1 cellular context compared by ENCODE assay signal in the genomic region with DNA sequence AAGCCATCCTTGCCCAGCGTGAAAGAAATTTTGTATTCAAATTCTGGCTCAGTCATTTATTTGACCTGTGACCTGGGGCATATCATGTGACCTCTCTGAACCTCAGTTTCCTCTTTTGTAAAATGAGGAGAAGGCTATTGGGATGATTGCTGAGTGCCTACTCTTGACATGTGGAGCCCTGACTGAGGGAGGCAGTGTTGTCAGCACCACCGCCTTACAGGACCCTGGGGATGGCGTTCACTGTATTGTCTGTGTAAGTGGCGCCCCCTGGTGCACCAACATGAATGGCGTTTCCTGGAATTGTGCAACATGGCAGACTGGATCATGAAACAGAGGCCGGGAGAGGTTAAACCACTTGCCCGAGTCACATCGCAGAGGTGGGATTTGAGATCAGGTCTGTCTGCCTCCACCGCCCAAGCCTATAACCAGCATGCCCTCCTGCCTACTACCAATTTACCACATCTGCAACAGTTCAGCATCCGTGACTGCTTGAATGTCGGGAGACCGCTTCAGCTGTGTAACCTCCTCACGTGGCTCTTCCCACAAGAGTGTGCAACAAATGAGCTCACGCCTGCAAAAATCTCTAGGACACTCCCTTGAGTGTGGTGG.
A peak's percentile ranks its signal among the peaks of the same experiment; 100 is the strongest.
TF ChIP-seq lines count a peak whose summit lies in the region.

No MANE protein-coding gene starts in this region.

TF ChIP-seq in HepG2, 621 proteins besides CTCF, POLR2A, EP300 and RAD21 (continued from another document and continues in another):
- TF ChIP-seq CBFB (CRISPR knock-in tag; IDR thresholded peaks at IDR 0.05) = 0 out of 2 replicates have a peak, but pooled peaks have one; percentile 27
- TF ChIP-seq, protein P1, sequence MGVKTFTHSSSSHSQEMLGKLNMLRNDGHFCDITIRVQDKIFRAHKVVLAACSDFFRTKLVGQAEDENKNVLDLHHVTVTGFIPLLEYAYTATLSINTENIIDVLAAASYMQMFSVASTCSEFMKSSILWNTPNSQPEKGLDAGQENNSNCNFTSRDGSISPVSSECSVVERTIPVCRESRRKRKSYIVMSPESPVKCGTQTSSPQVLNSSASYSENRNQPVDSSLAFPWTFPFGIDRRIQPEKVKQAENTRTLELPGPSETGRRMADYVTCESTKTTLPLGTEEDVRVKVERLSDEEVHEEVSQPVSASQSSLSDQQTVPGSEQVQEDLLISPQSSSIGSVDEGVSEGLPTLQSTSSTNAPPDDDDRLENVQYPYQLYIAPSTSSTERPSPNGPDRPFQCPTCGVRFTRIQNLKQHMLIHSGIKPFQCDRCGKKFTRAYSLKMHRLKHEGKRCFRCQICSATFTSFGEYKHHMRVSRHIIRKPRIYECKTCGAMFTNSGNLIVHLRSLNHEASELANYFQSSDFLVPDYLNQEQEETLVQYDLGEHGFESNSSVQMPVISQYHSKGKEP (CRISPR knock-in tag; IDR thresholded peaks at IDR 0.05) = no peak
- no peak for TF ChIP-seq U2AF1 (optimal IDR thresholded peaks at IDR 0.05; ENCODE audit: low read depth, low read length)
- TF ChIP-seq LCORL (IDR thresholded peaks at IDR 0.05) = no peak
- peak; percentile 63; the same call in 1 of the 2 replicates for TF ChIP-seq LCORL (CRISPR knock-in tag; IDR thresholded peaks at IDR 0.05)
- peak; percentile 66; the same call in 1 of the 2 replicates for TF ChIP-seq MIXL1 (CRISPR knock-in tag; IDR thresholded peaks at IDR 0.05)
- TF ChIP-seq, protein P2, sequence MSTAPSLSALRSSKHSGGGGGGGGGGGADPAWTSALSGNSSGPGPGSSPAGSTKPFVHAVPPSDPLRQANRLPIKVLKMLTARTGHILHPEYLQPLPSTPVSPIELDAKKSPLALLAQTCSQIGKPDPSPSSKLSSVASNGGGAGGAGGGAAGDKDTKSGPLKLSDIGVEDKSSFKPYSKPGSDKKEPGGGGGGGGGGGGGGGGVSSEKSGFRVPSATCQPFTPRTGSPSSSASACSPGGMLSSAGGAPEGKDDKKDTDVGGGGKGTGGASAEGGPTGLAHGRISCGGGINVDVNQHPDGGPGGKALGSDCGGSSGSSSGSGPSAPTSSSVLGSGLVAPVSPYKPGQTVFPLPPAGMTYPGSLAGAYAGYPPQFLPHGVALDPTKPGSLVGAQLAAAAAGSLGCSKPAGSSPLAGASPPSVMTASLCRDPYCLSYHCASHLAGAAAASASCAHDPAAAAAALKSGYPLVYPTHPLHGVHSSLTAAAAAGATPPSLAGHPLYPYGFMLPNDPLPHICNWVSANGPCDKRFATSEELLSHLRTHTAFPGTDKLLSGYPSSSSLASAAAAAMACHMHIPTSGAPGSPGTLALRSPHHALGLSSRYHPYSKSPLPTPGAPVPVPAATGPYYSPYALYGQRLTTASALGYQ (CRISPR knock-in tag; IDR thresholded peaks at IDR 0.05) = no peak
- TF ChIP-seq, protein P3, sequence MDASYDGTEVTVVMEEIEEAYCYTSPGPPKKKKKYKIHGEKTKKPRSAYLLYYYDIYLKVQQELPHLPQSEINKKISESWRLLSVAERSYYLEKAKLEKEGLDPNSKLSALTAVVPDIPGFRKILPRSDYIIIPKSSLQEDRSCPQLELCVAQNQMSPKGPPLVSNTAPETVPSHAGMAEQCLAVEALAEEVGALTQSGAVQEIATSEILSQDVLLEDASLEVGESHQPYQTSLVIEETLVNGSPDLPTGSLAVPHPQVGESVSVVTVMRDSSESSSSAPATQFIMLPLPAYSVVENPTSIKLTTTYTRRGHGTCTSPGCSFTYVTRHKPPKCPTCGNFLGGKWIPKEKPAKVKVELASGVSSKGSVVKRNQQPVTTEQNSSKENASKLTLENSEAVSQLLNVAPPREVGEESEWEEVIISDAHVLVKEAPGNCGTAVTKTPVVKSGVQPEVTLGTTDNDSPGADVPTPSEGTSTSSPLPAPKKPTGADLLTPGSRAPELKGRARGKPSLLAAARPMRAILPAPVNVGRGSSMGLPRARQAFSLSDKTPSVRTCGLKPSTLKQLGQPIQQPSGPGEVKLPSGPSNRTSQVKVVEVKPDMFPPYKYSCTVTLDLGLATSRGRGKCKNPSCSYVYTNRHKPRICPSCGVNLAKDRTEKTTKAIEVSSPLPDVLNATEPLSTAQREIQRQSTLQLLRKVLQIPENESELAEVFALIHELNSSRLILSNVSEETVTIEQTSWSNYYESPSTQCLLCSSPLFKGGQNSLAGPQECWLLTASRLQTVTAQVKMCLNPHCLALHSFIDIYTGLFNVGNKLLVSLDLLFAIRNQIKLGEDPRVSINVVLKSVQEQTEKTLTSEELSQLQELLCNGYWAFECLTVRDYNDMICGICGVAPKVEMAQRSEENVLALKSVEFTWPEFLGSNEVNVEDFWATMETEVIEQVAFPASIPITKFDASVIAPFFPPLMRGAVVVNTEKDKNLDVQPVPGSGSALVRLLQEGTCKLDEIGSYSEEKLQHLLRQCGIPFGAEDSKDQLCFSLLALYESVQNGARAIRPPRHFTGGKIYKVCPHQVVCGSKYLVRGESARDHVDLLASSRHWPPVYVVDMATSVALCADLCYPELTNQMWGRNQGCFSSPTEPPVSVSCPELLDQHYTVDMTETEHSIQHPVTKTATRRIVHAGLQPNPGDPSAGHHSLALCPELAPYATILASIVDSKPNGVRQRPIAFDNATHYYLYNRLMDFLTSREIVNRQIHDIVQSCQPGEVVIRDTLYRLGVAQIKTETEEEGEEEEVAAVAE (CRISPR knock-in tag; IDR thresholded peaks at IDR 0.05; ENCODE audit: borderline replicate concordance) = 0 out of 2 replicates have a peak, but pooled peaks have one; percentile 43
- TF ChIP-seq ZNF3 (CRISPR knock-in tag; IDR thresholded peaks at IDR 0.05) = peak; percentile 72; the same call in 1 of the 2 replicates
- no peak for TF ChIP-seq FOSL1 (CRISPR knock-in tag; IDR thresholded peaks at IDR 0.05; ENCODE audit: borderline replicate concordance)
- TF ChIP-seq, protein P4, sequence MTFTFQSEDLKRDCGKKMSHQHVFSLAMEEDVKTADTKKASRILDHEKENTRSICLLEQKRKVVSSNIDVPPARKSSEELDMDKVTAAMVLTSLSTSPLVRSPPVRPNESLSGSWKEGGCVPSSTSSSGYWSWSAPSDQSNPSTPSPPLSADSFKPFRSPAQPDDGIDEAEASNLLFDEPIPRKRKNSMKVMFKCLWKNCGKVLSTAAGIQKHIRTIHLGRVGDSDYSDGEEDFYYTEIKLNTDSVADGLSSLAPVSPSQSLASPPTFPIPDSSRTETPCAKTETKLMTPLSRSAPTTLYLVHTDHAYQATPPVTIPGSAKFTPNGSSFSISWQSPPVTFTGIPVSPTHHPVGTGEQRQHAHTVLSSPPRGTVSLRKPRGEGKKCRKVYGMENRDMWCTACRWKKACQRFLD (CRISPR knock-in tag; IDR thresholded peaks at IDR 0.05; ENCODE audit: borderline replicate concordance) = no peak
- TF ChIP-seq NAIF1 (CRISPR knock-in tag; IDR thresholded peaks at IDR 0.05; ENCODE audit: borderline replicate concordance) = no peak
- TF ChIP-seq, protein P5, sequence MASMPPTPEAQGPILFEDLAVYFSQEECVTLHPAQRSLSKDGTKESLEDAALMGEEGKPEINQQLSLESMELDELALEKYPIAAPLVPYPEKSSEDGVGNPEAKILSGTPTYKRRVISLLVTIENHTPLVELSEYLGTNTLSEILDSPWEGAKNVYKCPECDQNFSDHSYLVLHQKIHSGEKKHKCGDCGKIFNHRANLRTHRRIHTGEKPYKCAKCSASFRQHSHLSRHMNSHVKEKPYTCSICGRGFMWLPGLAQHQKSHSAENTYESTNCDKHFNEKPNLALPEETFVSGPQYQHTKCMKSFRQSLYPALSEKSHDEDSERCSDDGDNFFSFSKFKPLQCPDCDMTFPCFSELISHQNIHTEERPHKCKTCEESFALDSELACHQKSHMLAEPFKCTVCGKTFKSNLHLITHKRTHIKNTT (CRISPR knock-in tag; IDR thresholded peaks at IDR 0.05) = no peak
- no peak for TF ChIP-seq NFE2L2 (IDR thresholded peaks at IDR 0.05; ENCODE audit: low read length)
- TF ChIP-seq, protein P6, sequence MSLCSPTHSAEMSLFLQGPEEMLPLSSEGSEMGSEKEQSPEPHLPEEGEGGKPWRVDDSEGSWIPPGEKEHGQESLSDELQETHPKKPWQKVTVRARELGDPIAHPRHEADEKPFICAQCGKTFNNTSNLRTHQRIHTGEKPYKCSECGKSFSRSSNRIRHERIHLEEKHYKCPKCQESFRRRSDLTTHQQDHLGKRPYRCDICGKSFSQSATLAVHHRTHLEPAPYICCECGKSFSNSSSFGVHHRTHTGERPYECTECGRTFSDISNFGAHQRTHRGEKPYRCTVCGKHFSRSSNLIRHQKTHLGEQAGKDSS (CRISPR knock-in tag; IDR thresholded peaks at IDR 0.05; ENCODE audit: borderline replicate concordance, low read depth) = peak; percentile 71; the same call in 1 of the 2 replicates
- no peak for TF ChIP-seq SAFB2 (CRISPR knock-in tag; IDR thresholded peaks at IDR 0.05; ENCODE audit: borderline replicate concordance, low read depth)
- TF ChIP-seq, protein P7, sequence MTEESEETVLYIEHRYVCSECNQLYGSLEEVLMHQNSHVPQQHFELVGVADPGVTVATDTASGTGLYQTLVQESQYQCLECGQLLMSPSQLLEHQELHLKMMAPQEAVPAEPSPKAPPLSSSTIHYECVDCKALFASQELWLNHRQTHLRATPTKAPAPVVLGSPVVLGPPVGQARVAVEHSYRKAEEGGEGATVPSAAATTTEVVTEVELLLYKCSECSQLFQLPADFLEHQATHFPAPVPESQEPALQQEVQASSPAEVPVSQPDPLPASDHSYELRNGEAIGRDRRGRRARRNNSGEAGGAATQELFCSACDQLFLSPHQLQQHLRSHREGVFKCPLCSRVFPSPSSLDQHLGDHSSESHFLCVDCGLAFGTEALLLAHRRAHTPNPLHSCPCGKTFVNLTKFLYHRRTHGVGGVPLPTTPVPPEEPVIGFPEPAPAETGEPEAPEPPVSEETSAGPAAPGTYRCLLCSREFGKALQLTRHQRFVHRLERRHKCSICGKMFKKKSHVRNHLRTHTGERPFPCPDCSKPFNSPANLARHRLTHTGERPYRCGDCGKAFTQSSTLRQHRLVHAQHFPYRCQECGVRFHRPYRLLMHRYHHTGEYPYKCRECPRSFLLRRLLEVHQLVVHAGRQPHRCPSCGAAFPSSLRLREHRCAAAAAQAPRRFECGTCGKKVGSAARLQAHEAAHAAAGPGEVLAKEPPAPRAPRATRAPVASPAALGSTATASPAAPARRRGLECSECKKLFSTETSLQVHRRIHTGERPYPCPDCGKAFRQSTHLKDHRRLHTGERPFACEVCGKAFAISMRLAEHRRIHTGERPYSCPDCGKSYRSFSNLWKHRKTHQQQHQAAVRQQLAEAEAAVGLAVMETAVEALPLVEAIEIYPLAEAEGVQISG (CRISPR knock-in tag; IDR thresholded peaks at IDR 0.05) = peak; percentile 51
- TF ChIP-seq, protein P8, sequence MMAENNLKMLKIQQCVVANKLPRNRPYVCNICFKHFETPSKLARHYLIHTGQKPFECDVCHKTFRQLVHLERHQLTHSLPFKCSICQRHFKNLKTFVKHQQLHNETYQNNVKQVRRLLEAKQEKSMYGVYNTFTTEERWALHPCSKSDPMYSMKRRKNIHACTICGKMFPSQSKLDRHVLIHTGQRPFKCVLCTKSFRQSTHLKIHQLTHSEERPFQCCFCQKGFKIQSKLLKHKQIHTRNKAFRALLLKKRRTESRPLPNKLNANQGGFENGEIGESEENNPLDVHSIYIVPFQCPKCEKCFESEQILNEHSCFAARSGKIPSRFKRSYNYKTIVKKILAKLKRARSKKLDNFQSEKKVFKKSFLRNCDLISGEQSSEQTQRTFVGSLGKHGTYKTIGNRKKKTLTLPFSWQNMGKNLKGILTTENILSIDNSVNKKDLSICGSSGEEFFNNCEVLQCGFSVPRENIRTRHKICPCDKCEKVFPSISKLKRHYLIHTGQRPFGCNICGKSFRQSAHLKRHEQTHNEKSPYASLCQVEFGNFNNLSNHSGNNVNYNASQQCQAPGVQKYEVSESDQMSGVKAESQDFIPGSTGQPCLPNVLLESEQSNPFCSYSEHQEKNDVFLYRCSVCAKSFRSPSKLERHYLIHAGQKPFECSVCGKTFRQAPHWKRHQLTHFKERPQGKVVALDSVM (CRISPR knock-in tag; IDR thresholded peaks at IDR 0.05) = peak; percentile 39
- no peak for TF ChIP-seq SMAD9 (CRISPR knock-in tag; IDR thresholded peaks at IDR 0.05)
- TF ChIP-seq RELA (CRISPR knock-in tag; IDR thresholded peaks at IDR 0.05) = no peak
- TF ChIP-seq SALL1 (CRISPR knock-in tag; IDR thresholded peaks at IDR 0.05) = peak; percentile 74
- TF ChIP-seq, protein P9, sequence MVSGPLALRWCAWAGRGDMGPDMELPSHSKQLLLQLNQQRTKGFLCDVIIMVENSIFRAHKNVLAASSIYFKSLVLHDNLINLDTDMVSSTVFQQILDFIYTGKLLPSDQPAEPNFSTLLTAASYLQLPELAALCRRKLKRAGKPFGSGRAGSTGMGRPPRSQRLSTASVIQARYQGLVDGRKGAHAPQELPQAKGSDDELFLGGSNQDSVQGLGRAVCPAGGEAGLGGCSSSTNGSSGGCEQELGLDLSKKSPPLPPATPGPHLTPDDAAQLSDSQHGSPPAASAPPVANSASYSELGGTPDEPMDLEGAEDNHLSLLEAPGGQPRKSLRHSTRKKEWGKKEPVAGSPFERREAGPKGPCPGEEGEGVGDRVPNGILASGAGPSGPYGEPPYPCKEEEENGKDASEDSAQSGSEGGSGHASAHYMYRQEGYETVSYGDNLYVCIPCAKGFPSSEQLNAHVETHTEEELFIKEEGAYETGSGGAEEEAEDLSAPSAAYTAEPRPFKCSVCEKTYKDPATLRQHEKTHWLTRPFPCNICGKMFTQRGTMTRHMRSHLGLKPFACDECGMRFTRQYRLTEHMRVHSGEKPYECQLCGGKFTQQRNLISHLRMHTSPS (CRISPR knock-in tag; IDR thresholded peaks at IDR 0.05; ENCODE audit: low read depth) = no peak
- TF ChIP-seq ZBTB21 (CRISPR knock-in tag; IDR thresholded peaks at IDR 0.05) = no peak
- no peak for TF ChIP-seq PHF20 (CRISPR knock-in tag; IDR thresholded peaks at IDR 0.05)
- TF ChIP-seq, protein P10, sequence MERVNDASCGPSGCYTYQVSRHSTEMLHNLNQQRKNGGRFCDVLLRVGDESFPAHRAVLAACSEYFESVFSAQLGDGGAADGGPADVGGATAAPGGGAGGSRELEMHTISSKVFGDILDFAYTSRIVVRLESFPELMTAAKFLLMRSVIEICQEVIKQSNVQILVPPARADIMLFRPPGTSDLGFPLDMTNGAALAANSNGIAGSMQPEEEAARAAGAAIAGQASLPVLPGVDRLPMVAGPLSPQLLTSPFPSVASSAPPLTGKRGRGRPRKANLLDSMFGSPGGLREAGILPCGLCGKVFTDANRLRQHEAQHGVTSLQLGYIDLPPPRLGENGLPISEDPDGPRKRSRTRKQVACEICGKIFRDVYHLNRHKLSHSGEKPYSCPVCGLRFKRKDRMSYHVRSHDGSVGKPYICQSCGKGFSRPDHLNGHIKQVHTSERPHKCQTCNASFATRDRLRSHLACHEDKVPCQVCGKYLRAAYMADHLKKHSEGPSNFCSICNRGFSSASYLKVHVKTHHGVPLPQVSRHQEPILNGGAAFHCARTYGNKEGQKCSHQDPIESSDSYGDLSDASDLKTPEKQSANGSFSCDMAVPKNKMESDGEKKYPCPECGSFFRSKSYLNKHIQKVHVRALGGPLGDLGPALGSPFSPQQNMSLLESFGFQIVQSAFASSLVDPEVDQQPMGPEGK (CRISPR knock-in tag; IDR thresholded peaks at IDR 0.05) = peak; percentile 26; the same call in 1 of the 2 replicates
- no peak for TF ChIP-seq ZNF331 (CRISPR knock-in tag; IDR thresholded peaks at IDR 0.05)
- TF ChIP-seq, protein P11, sequence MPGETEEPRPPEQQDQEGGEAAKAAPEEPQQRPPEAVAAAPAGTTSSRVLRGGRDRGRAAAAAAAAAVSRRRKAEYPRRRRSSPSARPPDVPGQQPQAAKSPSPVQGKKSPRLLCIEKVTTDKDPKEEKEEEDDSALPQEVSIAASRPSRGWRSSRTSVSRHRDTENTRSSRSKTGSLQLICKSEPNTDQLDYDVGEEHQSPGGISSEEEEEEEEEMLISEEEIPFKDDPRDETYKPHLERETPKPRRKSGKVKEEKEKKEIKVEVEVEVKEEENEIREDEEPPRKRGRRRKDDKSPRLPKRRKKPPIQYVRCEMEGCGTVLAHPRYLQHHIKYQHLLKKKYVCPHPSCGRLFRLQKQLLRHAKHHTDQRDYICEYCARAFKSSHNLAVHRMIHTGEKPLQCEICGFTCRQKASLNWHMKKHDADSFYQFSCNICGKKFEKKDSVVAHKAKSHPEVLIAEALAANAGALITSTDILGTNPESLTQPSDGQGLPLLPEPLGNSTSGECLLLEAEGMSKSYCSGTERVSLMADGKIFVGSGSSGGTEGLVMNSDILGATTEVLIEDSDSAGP (CRISPR knock-in tag; IDR thresholded peaks at IDR 0.05; ENCODE audit: borderline replicate concordance) = 0 out of 2 replicates have a peak, but pooled peaks have one; percentile 37
- TF ChIP-seq KMT2B (CRISPR knock-in tag; IDR thresholded peaks at IDR 0.05) = 0 out of 2 replicates have a peak, but pooled peaks have one; percentile 21
